Comparison of ENCODE assay signal across 7 cellular contexts in the genomic region with DNA sequence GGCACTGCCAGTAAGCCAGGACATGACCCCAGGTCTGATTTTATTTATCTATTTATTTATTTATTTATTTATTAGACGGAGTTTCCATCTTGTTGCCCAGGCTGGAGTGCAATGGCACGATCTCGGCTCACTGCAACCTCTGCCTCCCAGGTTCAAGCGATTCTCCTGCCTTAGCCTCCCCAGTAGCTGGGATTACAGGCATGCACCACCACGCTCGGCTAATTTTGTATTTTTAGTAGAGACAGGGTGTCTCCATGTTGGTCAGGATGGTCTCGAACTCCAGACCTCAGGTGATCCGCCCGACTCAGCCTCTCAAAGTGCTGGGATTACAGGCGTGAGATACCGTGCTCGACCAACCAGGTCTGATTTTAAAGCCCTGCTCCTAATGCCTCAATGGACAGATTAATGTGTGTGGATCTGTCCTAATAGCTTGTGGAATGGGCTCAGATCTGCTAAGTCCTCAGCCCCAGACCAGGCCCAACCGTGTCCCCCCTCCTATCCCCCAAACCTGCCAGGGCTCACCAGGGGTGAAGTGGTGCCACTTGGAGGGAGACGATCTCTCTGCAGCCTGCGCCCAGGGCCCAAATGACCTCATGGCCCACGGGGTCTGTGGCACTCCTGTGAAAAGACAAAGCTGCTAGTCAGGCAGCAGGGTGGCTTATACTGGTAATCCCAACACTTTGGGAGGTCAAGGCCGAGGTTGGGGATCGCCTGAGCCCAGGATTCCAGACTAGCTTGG. TPM values are rescaled to one million over a fixed set of nuclear protein-coding genes. Genes with fewer than 3 reads are reported as not detected.
"Had no signal": no experiment of that assay in that cellular context is flagged by ENCODE, and none has a peak within 500 bp of the region (broad histone marks: within the 10 kb centered on the region; RNA-seq: fewer than 3 reads in every experiment).

No MANE protein-coding gene starts in this region.

RNA-seq across cellular contexts. Expression of a gene that starts 30.5 kb away (rescaled TPM):
- total RNA-seq: GM23248, H4, H7, HFFc6, HT1080, IMR-90, K562 had no signal
